8 cellular contexts compared by ENCODE assay signal in genomic region chr20:36951977-36952738, GRCh38. TPM values are rescaled to one million over a fixed set of nuclear protein-coding genes. Genes with fewer than 3 reads are reported as not detected.
DNase-seq lines count a peak whose midpoint lies in the region; ATAC-seq, FAIRE-seq and TF ChIP-seq lines count a peak whose summit lies in the region.

No MANE protein-coding gene starts in this region.

- TF ChIP-seq CTCF in heart left ventricle (IDR thresholded peaks at IDR 0.05) = no peak
- TF ChIP-seq CTCF in body of pancreas (IDR thresholded peaks at IDR 0.05) = no peak

- H3K4me3 ChIP-seq in heart left ventricle (peak overlapping the region in 11 of 12 donors; percentile 23 to 100 (median 93)), body of pancreas (peak overlapping the region; percentile 17 to 96), mesenchymal stem cell (ENCODE audit: insufficient read depth in 1 of 2, low read depth in 1 of 2, low read length in 2 of 2) (peak overlapping the region; percentile 43 to 97)

- H3K23ac ChIP-seq in mesenchymal stem cell (ENCODE audit: low read length in 2 of 2) = no peak overlapping the region

- H3K4me2 ChIP-seq in mesenchymal stem cell (ENCODE audit: low read length, poor library complexity, severe bottlenecking) = peak overlapping the region; percentile 88

- H4K91ac ChIP-seq in mesenchymal stem cell (ENCODE audit: low read length) = no peak overlapping the region

- TF ChIP-seq POLR2A in heart left ventricle (IDR thresholded peaks at IDR 0.05) = no peak
- TF ChIP-seq POLR2A in body of pancreas (IDR thresholded peaks at IDR 0.05) = no peak

- DNase-seq in heart left ventricle (no peak), Right ventricle myocardium inferior (ENCODE audit: missing footprints) (no peak), body of pancreas (peak; percentile 50 to 72 (median 54)), mesenchymal stem cell (no peak), amniotic stem cell (lab: John Stamatoyannopoulos, UW) (no peak), NCI-H510A treated with DMSO at 0.1 percent for 48 hours (lab: John Stamatoyannopoulos, UW) (no peak), NCI-H1105 (lab: John Stamatoyannopoulos, UW) (no peak), GM19239 (ENCODE audit: insufficient read length, low spot score) (no peak)

- no peak overlapping the region for H2AK5ac ChIP-seq in mesenchymal stem cell (ENCODE audit: low read length, severe bottlenecking)

- H3K36me3 ChIP-seq in heart left ventricle (no peaks in the 10 kb centered on the region), body of pancreas (replicated peaks in 1 of 2; ENCODE audit: insufficient read depth in 1 of 2, low read depth in 2 of 2) (no peaks in the 10 kb centered on the region), mesenchymal stem cell (ENCODE audit: control insufficient read depth in 1 of 2, insufficient read depth in 2 of 2, low read depth in 1 of 2, low read length in 2 of 2) (no peaks in the 10 kb centered on the region)

- WGBS in heart left ventricle, 4 donors = 32 to 35% (median 35%) methylated on average over 11 of the region's 11 CpGs
- 10 to 19% methylated on average over 8 to 11 of the region's 11 CpGs for WGBS in body of pancreas, 2 donors
- WGBS in mesenchymal stem cell = 28% methylated on average over 10 of the region's 11 CpGs

- H3K14ac ChIP-seq in mesenchymal stem cell (ENCODE audit: low read length in 2 of 2) = no peak overlapping the region

- H2BK120ac ChIP-seq in mesenchymal stem cell (ENCODE audit: low read depth, low read length) = peak overlapping the region; percentile 54

- H3K27me3 ChIP-seq in heart left ventricle = no peaks in the 10 kb centered on the region
- no peaks in the 10 kb centered on the region for H3K27me3 ChIP-seq in body of pancreas
- no peaks in the 10 kb centered on the region for H3K27me3 ChIP-seq in mesenchymal stem cell (ENCODE audit: control insufficient read depth in 1 of 2, insufficient read depth in 1 of 2, low read length in 2 of 2)

- FAIRE-seq in GM19239 (lab: Jason Lieb, UNC) = no peak

- peak overlapping the region in 1 of 2 experiments; percentile 49 for H3K4ac ChIP-seq in mesenchymal stem cell (ENCODE audit: low read depth in 1 of 2, low read length in 2 of 2)

- peaks cover 9% of the 10 kb centered on the region for H3K79me1 ChIP-seq in mesenchymal stem cell (replicated peaks; ENCODE audit: low read length, poor library complexity, severe bottlenecking)

- no peak overlapping the region for H2BK12ac ChIP-seq in mesenchymal stem cell (ENCODE audit: low read length in 2 of 2)

- peak overlapping the region; percentile 44 for H2BK15ac ChIP-seq in mesenchymal stem cell (ENCODE audit: low read depth, poor library complexity, severe bottlenecking)

- H2AFZ ChIP-seq in mesenchymal stem cell (ENCODE audit: low read depth, low read length) = peak overlapping the region; percentile 57

- H3K27ac ChIP-seq in heart left ventricle (peak overlapping the region; percentile 77 to 98 (median 90)), body of pancreas (peak overlapping the region; percentile 87 to 96 (median 90)), mesenchymal stem cell (ENCODE audit: low read length, poor library complexity, severe bottlenecking) (peak overlapping the region; percentile 22)

- peaks cover 0 to 65% (median 8%) of the 10 kb centered on the region in 12 donors for H3K4me1 ChIP-seq in heart left ventricle
- H3K4me1 ChIP-seq in body of pancreas = peaks cover 74% of the 10 kb centered on the region
- peaks cover 2% of the 10 kb centered on the region for H3K4me1 ChIP-seq in mesenchymal stem cell (ENCODE audit: control insufficient read depth, insufficient read depth, low read depth, low read length)

- no peak overlapping the region for H2BK5ac ChIP-seq in mesenchymal stem cell (ENCODE audit: low read depth, low read length, poor library complexity, severe bottlenecking)

- intact Hi-C loops in heart left ventricle (cut with DNase I) (loop anchor here in 2 of 10 donors (5.0 kb wide), 2 partner anchors 140 to 225 kb away; partner anchors contain the start of genes MROH8 (in 1 of the 2) and RPN2 (in 1 of the 2)), Right ventricle myocardium inferior (cut with DNase I) (no loop called here), body of pancreas (cut with DNase I) (no loop called here)

- ATAC-seq in heart left ventricle (peak in 1 of 4 donors; percentile 2), Right ventricle myocardium inferior (no peak), body of pancreas (peak; percentile 28)

- H3K9ac ChIP-seq in mesenchymal stem cell (ENCODE audit: low read length) = peak overlapping the region; percentile 79

- no peak overlapping the region for H3K18ac ChIP-seq in mesenchymal stem cell (ENCODE audit: low read depth in 1 of 2, low read length in 2 of 2)

- H3K9me3 ChIP-seq in heart left ventricle (no peaks in the 10 kb centered on the region), body of pancreas (no peaks in the 10 kb centered on the region), mesenchymal stem cell (ENCODE audit: control insufficient read depth, low read length) (no peaks in the 10 kb centered on the region)

- peak overlapping the region; percentile 82 for H4K8ac ChIP-seq in mesenchymal stem cell (ENCODE audit: low read length)

RNA-seq across cellular contexts. Expression of gene SAMHD1, which starts 0.7 kb away (rescaled TPM):
- 100 to 1,000 TPM in 1 of 9 donors, 10 to 100 TPM in 8; 13.9 to 164 (median 47.0) TPM for total RNA-seq in heart left ventricle
- polyA plus RNA-seq in heart left ventricle = 10 to 100 TPM; 25.3 to 39.3 TPM
- 52.2 TPM for total RNA-seq in Right ventricle myocardium inferior
- 100 to 1,000 TPM in 1 of 2 donors, 10 to 100 TPM in 1; 87.7 to 116 TPM for total RNA-seq in body of pancreas
- 16.7 TPM for polyA plus RNA-seq in mesenchymal stem cell (2013, experiment 1 of 2)
- polyA plus RNA-seq in mesenchymal stem cell (2013, experiment 2 of 2) = 16.7 TPM

Comparison
In these comparisons a context has a peak if more than half of its experiments do, and no peak if none do; other contexts are left out.
1. DNase-seq: peak in body of pancreas (4 of 4); none in heart left ventricle (0 of 5), Right ventricle myocardium inferior (single experiment), mesenchymal stem cell (single experiment), amniotic stem cell (single experiment), NCI-H510A treated with DMSO at 0.1 percent for 48 hours (single experiment), NCI-H1105 (single experiment) and GM19239 (single experiment).
2. H3K27ac ChIP-seq: peak in every context shown above with its lines; median percentile 90 in body of pancreas; 90 in heart left ventricle; 22 in mesenchymal stem cell.
3. Peak in every context shown above with its lines, with median percentiles within 50 percentile points of each other: H3K4me3 ChIP-seq.